Comparison of ENCODE assay signal across 12 cellular contexts in the genomic region with DNA sequence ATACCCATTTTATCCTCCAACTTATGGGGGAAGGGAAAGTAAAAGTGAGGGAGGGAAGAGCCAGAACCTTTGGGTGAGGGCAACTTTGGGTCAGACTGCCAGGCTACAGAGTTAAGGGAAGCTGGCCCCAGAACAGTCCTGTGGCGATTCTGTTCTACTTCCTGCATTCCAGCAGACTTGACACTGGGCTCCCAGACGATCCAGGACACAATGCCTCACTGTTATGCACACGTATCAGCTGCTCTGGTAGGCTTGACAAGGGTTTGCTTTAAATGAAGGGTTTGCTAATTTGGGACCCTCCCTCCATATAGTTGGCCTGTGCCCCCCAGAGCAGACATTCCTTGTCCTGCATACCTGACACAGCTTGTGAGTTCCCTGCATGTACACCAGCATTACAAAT. TPM values are rescaled to one million over a fixed set of nuclear protein-coding genes. Genes with fewer than 3 reads are reported as not detected.
DNase-seq lines count a peak whose midpoint lies in the region; ATAC-seq and TF ChIP-seq lines count a peak whose summit lies in the region.
"Had no signal": no experiment of that assay in that cellular context is flagged by ENCODE, and none has a peak within 500 bp of the region (broad histone marks: within the 10 kb centered on the region; RNA-seq: fewer than 3 reads in every experiment).

No MANE protein-coding gene starts in this region.

- ATAC-seq in heart right ventricle (peak in 7 of 8 donors; percentile 27 to 76 (median 60)), HG02938 (IDR thresholded peaks at IDR 0.05; ENCODE audit: unreplicated experiment) (no peak)
- ATAC-seq: activated CD8-positive, alpha-beta memory T cell treated with anti-CD3 and anti-CD28 coated beads, Interleukin-2, amount 10 ng/mL, durations not matched to agents 7 days and 5 days had no signal

- H3K27ac ChIP-seq in heart right ventricle: peak overlapping the region in 7 of 10 donors; percentile 2 to 70 (median 39)
- no peak overlapping the region for H3K27ac ChIP-seq in osteoblast (ENCODE audit: low read depth, low read length)

- H3K36me3 Mint-ChIP-seq in CD14-positive monocyte: peaks cover 77 to 92% of the 10 kb centered on the region in 2 donors

- peaks cover 16% of the 10 kb centered on the region for H3K79me2 ChIP-seq in osteoblast (ENCODE audit: insufficient read depth, low read length)

- no peak overlapping the region for H3K4me2 ChIP-seq in osteoblast (ENCODE audit: insufficient read depth, low read length)

- H3K27ac Mint-ChIP-seq in CD14-positive monocyte: peak overlapping the region in 3 of 7 donors; percentile 46 to 55 (median 47)
- H3K27ac Mint-ChIP-seq: activated CD8-positive, alpha-beta memory T cell treated with anti-CD3 and anti-CD28 coated beads, Interleukin-2, amount 10 ng/mL, durations not matched to agents 7 days and 5 days had no signal

- H3K27me3 Mint-ChIP-seq in CD14-positive monocyte (ENCODE audit: low read depth in 3 of 3): peaks cover 0 to 1% (median 0%) of the 10 kb centered on the region in 3 donors
- H3K27me3 Mint-ChIP-seq: activated CD8-positive, alpha-beta memory T cell treated with anti-CD3 and anti-CD28 coated beads, Interleukin-2, amount 10 ng/mL, durations not matched to agents 7 days and 5 days had no signal

- DNase-seq in ELF-1 (ENCODE audit: low read depth, low spot score) (peak; percentile 37), adipocyte (ENCODE audit: low read depth) (peak; percentile 50), heart right ventricle (no peak), osteoblast (ENCODE audit: insufficient read length, low spot score, missing footprints) (peak; percentile 61), COR-L47 (lab: John Stamatoyannopoulos, UW) (no peak), NCI-H187 (lab: John Stamatoyannopoulos, UW) (no peak), CD14-positive monocyte (ENCODE audit: low spot score) (no peak)
- DNase-seq: activated CD8-positive, alpha-beta memory T cell treated with anti-CD3 and anti-CD28 coated beads, Interleukin-2, amount 10 ng/mL, durations not matched to agents 7 days and 5 days; glutamatergic neuron; NCI-H526; upper lobe of left lung had no signal

- 11 to 16% methylated on average over 3 of the region's 3 CpGs for WGBS in heart right ventricle, 2 donors

- H3K9me3 ChIP-seq in adipocyte (ENCODE audit: control insufficient read depth, low read length) (no peaks in the 10 kb centered on the region), heart right ventricle (no peaks in the 10 kb centered on the region), osteoblast (ENCODE audit: low read depth, low read length) (no peaks in the 10 kb centered on the region)
- H3K9me3 ChIP-seq: upper lobe of left lung had no signal

- H3K4me1 Mint-ChIP-seq in CD14-positive monocyte: peaks cover 2% of the 10 kb centered on the region

- H3K9me3 Mint-ChIP-seq in CD14-positive monocyte: no peaks in the 10 kb centered on the region

- H3K27me3 ChIP-seq in adipocyte (replicated peaks; ENCODE audit: control insufficient read depth, insufficient read depth, low read length) (no peaks in the 10 kb centered on the region), heart right ventricle (no peaks in the 10 kb centered on the region), osteoblast (ENCODE audit: insufficient read depth, low read length) (no peaks in the 10 kb centered on the region)
- H3K27me3 ChIP-seq: upper lobe of left lung had no signal

- TF ChIP-seq CTCF in heart right ventricle (IDR thresholded peaks at IDR 0.05) (no peak), osteoblast (IDR thresholded peaks at IDR 0.05; ENCODE audit: extremely low read depth, low read depth, low read length) (no peak), CD14-positive monocyte (IDR thresholded peaks at IDR 0.05) (no peak)

- H3K4me1 ChIP-seq in adipocyte (ENCODE audit: control insufficient read depth, insufficient read depth, low read length) (peaks cover 35% of the 10 kb centered on the region), heart right ventricle (peaks cover 0 to 31% (median 14%) of the 10 kb centered on the region in 9 donors), osteoblast (ENCODE audit: insufficient read depth, low read length) (no peaks in the 10 kb centered on the region)

- H2AFZ ChIP-seq in osteoblast (ENCODE audit: low read length): no peak overlapping the region

- intact Hi-C loops in heart right ventricle (cut with DNase I): no loop called here
- intact Hi-C loops in CD14-positive monocyte (cut with micrococcal nuclease): no loop called here

- H3K36me3 ChIP-seq in adipocyte (ENCODE audit: control insufficient read depth, insufficient read depth, low read length, severe bottlenecking): peaks cover 84% of the 10 kb centered on the region
- peaks cover 0 to 92% (median 55%) of the 10 kb centered on the region in 9 donors for H3K36me3 ChIP-seq in heart right ventricle
- H3K36me3 ChIP-seq in osteoblast (ENCODE audit: insufficient read depth, low read length): peaks cover 80% of the 10 kb centered on the region

- H3K9ac ChIP-seq in adipocyte (ENCODE audit: low read length): no peak overlapping the region

- H3K4me3 ChIP-seq in adipocyte (ENCODE audit: low read length): no peak overlapping the region
- no peak overlapping the region for H3K4me3 ChIP-seq in heart right ventricle
- no peak overlapping the region for H3K4me3 ChIP-seq in osteoblast (ENCODE audit: insufficient read depth, low read length)
- H3K4me3 ChIP-seq: upper lobe of left lung had no signal

- H3K4me3 Mint-ChIP-seq in CD14-positive monocyte: no peak overlapping the region
- H3K4me3 Mint-ChIP-seq: activated CD8-positive, alpha-beta memory T cell treated with anti-CD3 and anti-CD28 coated beads, Interleukin-2, amount 10 ng/mL, durations not matched to agents 7 days and 5 days had no signal

- H4K20me1 ChIP-seq in osteoblast (ENCODE audit: insufficient read depth, low read length): peaks cover 23% of the 10 kb centered on the region

RNA-seq across cellular contexts. Expression of gene GORASP1, which starts 10.7 kb away (rescaled TPM):
- 10 to 100 TPM; 35.8 to 54.2 (median 41.1) TPM for total RNA-seq in heart right ventricle
- 10 to 100 TPM; 28.4 to 37.2 TPM for polyA plus RNA-seq in heart right ventricle
- total RNA-seq in osteoblast: 44.5 and 46.0 TPM in 2 replicates
- polyA plus RNA-seq in CD14-positive monocyte: 10 to 100 TPM; 23.2 to 31.2 TPM

RNA-seq across cellular contexts. Expression of gene TTC21A, which starts 10.7 kb away (rescaled TPM):
- total RNA-seq in heart right ventricle (1 to 10 TPM; 1.1 to 3.1 (median 1.5) TPM), osteoblast (6.9 and 8.5 TPM in 2 replicates)
- polyA plus RNA-seq in heart right ventricle (1 to 10 TPM in 1 of 2 donors, under 1 TPM in 1; 0.80 to 7.5 TPM), CD14-positive monocyte (1 to 10 TPM in 1 of 2 donors, under 1 TPM in 1; 0.67 to 2.2 TPM)

RNA-seq across cellular contexts. Expression of gene WDR48, which starts 45.0 kb away (rescaled TPM):
- 10 to 100 TPM; 14.5 to 37.2 (median 31.0) TPM for total RNA-seq in heart right ventricle
- 10 to 100 TPM in 1 of 2 donors, 1 to 10 TPM in 1; 8.0 to 11.4 TPM for polyA plus RNA-seq in heart right ventricle
- total RNA-seq in osteoblast: 39.8 TPM in 2 replicates
- polyA plus RNA-seq in CD14-positive monocyte: 10 to 100 TPM; 17.1 to 22.7 TPM

RNA-seq across cellular contexts. Expression of gene SCN11A, which starts 45.0 kb away (rescaled TPM):
- total RNA-seq in heart right ventricle (under 1 TPM in 8 of 10 donors, not detected in 2; 0.04 to 0.12 (median 0.07) TPM), osteoblast (under 0.01 TPM in 1 of 2 replicates, not detected in the other)
- polyA plus RNA-seq in heart right ventricle (under 1 TPM; 0.01 to 0.15 TPM), CD14-positive monocyte (not detected)

RNA-seq across cellular contexts. Expression of gene CSRNP1, which starts 56.6 kb away (rescaled TPM):
- 10 to 100 TPM in 9 of 10 donors, 1 to 10 TPM in 1; 7.4 to 46.3 (median 17.7) TPM for total RNA-seq in heart right ventricle
- polyA plus RNA-seq in heart right ventricle: 10 to 100 TPM; 14.1 to 28.1 TPM
- 5.8 and 8.0 TPM in 2 replicates for total RNA-seq in osteoblast
- 100 to 1,000 TPM; 104 to 113 TPM for polyA plus RNA-seq in CD14-positive monocyte

Comparison
In these comparisons a context has a peak if more than half of its experiments do, and no peak if none do; other contexts are left out.
1. DNase-seq: peak in ELF-1 (single experiment), adipocyte (single experiment) and osteoblast (single experiment); none in heart right ventricle (0 of 2), COR-L47 (single experiment), NCI-H187 (0 of 2) and CD14-positive monocyte (single experiment).